8 cellular contexts compared by ENCODE assay signal in genomic region chr6:104682722-104683643, GRCh38.
DNase-seq lines count a peak whose midpoint lies in the region; ATAC-seq and TF ChIP-seq lines count a peak whose summit lies in the region.

No MANE protein-coding gene starts in this region.

- H3K4me1 Mint-ChIP-seq in neural crest cell (peaks cover 14% of the 10 kb centered on the region), type B pancreatic cell (ENCODE audit: unreplicated experiment) (peaks cover 45% of the 10 kb centered on the region)

- DNase-seq in 8988T (peak; percentile 41), NCI-H460 (ENCODE audit: extremely low read depth, low read depth) (peak; percentile 36), esophagus squamous epithelium (lab: John Stamatoyannopoulos, UW) (no peak), neural crest cell (ENCODE audit: low read depth, low spot score) (peak; percentile 70), type B pancreatic cell (ENCODE audit: extremely low spot score, unreplicated experiment) (no peak)
- peak; percentile 17 to 55 for DNase-seq in activated CD8-positive, alpha-beta memory T cell treated with anti-CD3 and anti-CD28 coated beads for 1 hour (ENCODE audit: extremely low read depth in 1 of 2, low read depth in 1 of 2)

- H3K4me3 Mint-ChIP-seq in neural crest cell = no peak overlapping the region
- no peak overlapping the region for H3K4me3 Mint-ChIP-seq in type B pancreatic cell

- no peaks in the 10 kb centered on the region for H3K27me3 Mint-ChIP-seq in neural crest cell (ENCODE audit: low read depth)
- H3K27me3 Mint-ChIP-seq in type B pancreatic cell = peaks cover 11% of the 10 kb centered on the region

- no peak for TF ChIP-seq POLR2A in esophagus squamous epithelium (IDR thresholded peaks at IDR 0.05)

- peak; percentile 80 for ATAC-seq in GM18498 (IDR thresholded peaks at IDR 0.05; ENCODE audit: unreplicated experiment)
- peak; percentile 76 for ATAC-seq in HG02884 (IDR thresholded peaks at IDR 0.05; ENCODE audit: unreplicated experiment)

- H3K9me3 Mint-ChIP-seq in neural crest cell (peaks cover 3% of the 10 kb centered on the region), type B pancreatic cell (no peaks in the 10 kb centered on the region)

- no peak overlapping the region for H3K4me3 ChIP-seq in esophagus squamous epithelium

- H3K9me3 ChIP-seq in esophagus squamous epithelium = no peaks in the 10 kb centered on the region

- 60 to 63% methylated on average over 13 of the region's 15 CpGs for WGBS in esophagus squamous epithelium, 2 donors

- intact Hi-C loops in esophagus squamous epithelium (cut with DNase I) = no loop called here

- H3K36me3 ChIP-seq in esophagus squamous epithelium = no peaks in the 10 kb centered on the region

- no peak overlapping the region for H3K27ac ChIP-seq in esophagus squamous epithelium

- no peaks in the 10 kb centered on the region for H3K27me3 ChIP-seq in esophagus squamous epithelium

- TF ChIP-seq CTCF in esophagus squamous epithelium (IDR thresholded peaks at IDR 0.05) = peak; percentile 22 to 60 (median 42)
- peak; percentile 82 for TF ChIP-seq CTCF in neural crest cell (conservative IDR thresholded peaks at IDR 0.05)
- peak; percentile 89 for TF ChIP-seq CTCF in type B pancreatic cell (conservative IDR thresholded peaks at IDR 0.05)

- H3K36me3 Mint-ChIP-seq in neural crest cell (ENCODE audit: low read depth) (peaks cover 5% of the 10 kb centered on the region), type B pancreatic cell (no peaks in the 10 kb centered on the region)

- no peak overlapping the region for H3K27ac Mint-ChIP-seq in neural crest cell (ENCODE audit: unreplicated experiment)
- no peak overlapping the region for H3K27ac Mint-ChIP-seq in type B pancreatic cell

- H3K4me1 ChIP-seq in esophagus squamous epithelium = no peaks in the 10 kb centered on the region

Comparison
In these comparisons a context has a peak if more than half of its experiments do, and no peak if none do; other contexts are left out.
1. DNase-seq: peak in 8988T (single experiment), NCI-H460 (single experiment), activated CD8-positive, alpha-beta memory T cell treated with anti-CD3 and anti-CD28 coated beads for 1 hour (2 of 2) and neural crest cell (single experiment); none in esophagus squamous epithelium (single experiment) and type B pancreatic cell (single experiment).
2. Peak in every context shown above with its lines, with median percentiles within 50 percentile points of each other: CTCF ChIP-seq.